ENCODE assay signal across 8 cellular contexts in genomic region chr2:227939271-227940027, GRCh38.
A peak's percentile ranks its signal among the peaks of the same experiment; 100 is the strongest.
DNase-seq lines count a peak whose midpoint lies in the region; ATAC-seq, FAIRE-seq and TF ChIP-seq lines count a peak whose summit lies in the region.

No MANE protein-coding gene starts in this region.

- ATAC-seq in GM21390 (IDR thresholded peaks at IDR 0.05; ENCODE audit: unreplicated experiment) = peak; percentile 54
- no peak for ATAC-seq in body of pancreas
- peak; percentile 52 for ATAC-seq in left colon
- no peak for ATAC-seq in HG03025 (IDR thresholded peaks at IDR 0.05; ENCODE audit: low FRiP score, unreplicated experiment)

- FAIRE-seq in RCC 7860 (lab: Jason Lieb, UNC) = no peak

- peak in 6 of 7 experiments; percentile 23 to 53 (median 41) for TF ChIP-seq CTCF in body of pancreas (IDR thresholded peaks at IDR 0.05)

- H3K27ac ChIP-seq in body of pancreas = no peak overlapping the region

- TF ChIP-seq POLR2A in body of pancreas (IDR thresholded peaks at IDR 0.05) = no peak

- intact Hi-C loops in body of pancreas (cut with DNase I) (no loop called here), left colon (cut with DNase I, micrococcal nuclease) (no loop called here)

- H3K27me3 ChIP-seq in body of pancreas = no peaks in the 10 kb centered on the region

- no peak overlapping the region for H3K4me3 ChIP-seq in body of pancreas

- no peaks in the 10 kb centered on the region for H3K4me1 ChIP-seq in body of pancreas

- H3K9me3 ChIP-seq in body of pancreas = no peaks in the 10 kb centered on the region

- peak in 12 of 14 donors; percentile 0 to 43 (median 27) for DNase-seq in C1 segment of cervical spinal cord (lab: John Stamatoyannopoulos, UW)
- DNase-seq in NCI-H128 (lab: John Stamatoyannopoulos, UW; ENCODE audit: unreplicated experiment) = peak; percentile 45
- peak in 3 of 4 donors; percentile 15 to 27 (median 19) for DNase-seq in body of pancreas
- no peak for DNase-seq in left colon
- no peak for DNase-seq in stimulated activated naive CD4-positive, alpha-beta T cell treated with Interleukin-2 at 50 U/mL for 16 hours (lab: John Stamatoyannopoulos, UW)
- DNase-seq in RCC 7860 (ENCODE audit: low spot score) = no peak

- H3K36me3 ChIP-seq in body of pancreas (replicated peaks in 1 of 2; ENCODE audit: insufficient read depth in 1 of 2, low read depth in 2 of 2) = no peaks in the 10 kb centered on the region

- 36 to 43% methylated on average over 11 of the region's 11 CpGs for WGBS in body of pancreas, 2 donors

Comparison
In these comparisons a context has a peak if more than half of its experiments do, and no peak if none do; other contexts are left out.
1. DNase-seq: peak in C1 segment of cervical spinal cord (12 of 14), NCI-H128 (single experiment) and body of pancreas (3 of 4); none in left colon (0 of 2), stimulated activated naive CD4-positive, alpha-beta T cell treated with Interleukin-2 at 50 U/mL for 16 hours (single experiment) and RCC 7860 (single experiment).
2. ATAC-seq: peak in GM21390 (single experiment) and left colon (single experiment); none in body of pancreas (single experiment) and HG03025 (single experiment).